13 cellular contexts compared by ENCODE assay signal in the genomic region with DNA sequence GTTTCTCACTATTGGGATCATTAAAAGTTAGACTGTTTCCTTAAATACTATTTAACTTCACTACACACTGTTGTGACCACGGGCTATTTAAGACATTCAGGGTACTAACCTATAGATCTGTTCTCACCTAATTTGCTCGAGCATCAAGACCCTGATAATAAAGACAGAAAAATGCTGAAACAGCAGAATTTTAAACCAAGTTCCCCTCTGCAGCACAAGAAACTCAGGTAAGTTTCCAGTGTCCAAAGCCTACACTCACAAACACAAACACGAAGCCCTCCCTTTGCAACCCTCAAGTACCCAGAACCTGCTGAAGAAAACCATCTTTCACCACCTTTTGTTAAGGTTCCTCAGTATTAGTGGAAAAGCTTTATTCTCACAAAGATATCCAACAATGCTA. TPM values are rescaled to one million over a fixed set of nuclear protein-coding genes. Genes with fewer than 3 reads are reported as not detected.
DNase-seq lines count a peak whose midpoint lies in the region; ATAC-seq, FAIRE-seq and TF ChIP-seq lines count a peak whose summit lies in the region.
"Had no signal": no experiment of that assay in that cellular context is flagged by ENCODE, and none has a peak within 500 bp of the region (broad histone marks: within the 10 kb centered on the region; RNA-seq: fewer than 3 reads in every experiment).

No MANE protein-coding gene starts in this region.

- no peak for FAIRE-seq in endothelial cell of umbilical vein (lab: Jason Lieb, UNC)

- H3K79me2 ChIP-seq in OCI-LY7 (ENCODE audit: insufficient read depth, low read depth, low read length) (peaks cover 96% of the 10 kb centered on the region), endothelial cell of umbilical vein (ENCODE audit: control insufficient read depth, insufficient read depth, low read length) (peaks cover 89% of the 10 kb centered on the region)

- H3K9ac ChIP-seq in endothelial cell of umbilical vein (replicated peaks; ENCODE audit: extremely low read depth, insufficient read depth, low read length): no peak overlapping the region

- no peak for TF ChIP-seq CTCF in OCI-LY7 (conservative IDR thresholded peaks at IDR 0.05; ENCODE audit: low read length)
- TF ChIP-seq CTCF in endothelial cell of umbilical vein (IDR thresholded peaks at IDR 0.05; ENCODE audit: extremely low read depth in 1 of 2, insufficient read depth in 1 of 2, low read depth in 1 of 2, low read length in 2 of 2): no peak
- TF ChIP-seq CTCF in progenitor cell of endocrine pancreas (IDR thresholded peaks at IDR 0.05; ENCODE audit: unreplicated experiment): no peak

- H3K27me3 ChIP-seq in endothelial cell of umbilical vein (ENCODE audit: control insufficient read depth in 2 of 2, insufficient read depth in 2 of 2, low read length in 2 of 2): no peaks in the 10 kb centered on the region
- H3K27me3 ChIP-seq: body of pancreas, uterus had no signal

- TF ChIP-seq POLR2A in endothelial cell of umbilical vein (IDR thresholded peaks at IDR 0.05; ENCODE audit: low read depth, low read length): no peak

- no peak for DNase-seq in OCI-LY7 (ENCODE audit: low spot score)
- no peak for DNase-seq in endothelial cell of umbilical vein (ENCODE audit: low read depth, low spot score)
- no peak for DNase-seq in progenitor cell of endocrine pancreas (ENCODE audit: low spot score, unreplicated experiment)
- no peak for DNase-seq in head of caudate nucleus
- DNase-seq in NCI-H446 treated with DMSO at 0.1 percent for 48 hours (lab: John Stamatoyannopoulos, UW): no peak
- DNase-seq in activated CD8-positive, alpha-beta memory T cell treated with anti-CD3 and anti-CD28 coated beads for 24 hours: no peak
- DNase-seq: body of pancreas, GOT3, NCI-H1048, SHP77 treated with DMSO at 0.1 percent for 48 hours, uterus had no signal

- H3K4me2 ChIP-seq in OCI-LY7 (ENCODE audit: low read length) (peak overlapping the region; percentile 92), endothelial cell of umbilical vein (ENCODE audit: insufficient read depth, low read length) (peak overlapping the region; percentile 97)

- no peaks in the 10 kb centered on the region for H3K9me1 ChIP-seq in endothelial cell of umbilical vein (replicated peaks; ENCODE audit: control insufficient read depth, extremely low read depth, insufficient read depth, low read length)

- intact Hi-C loops in OCI-LY7 (cut with micrococcal nuclease; ENCODE audit: unreplicated experiment) (loop anchor here (5.0 to 10.0 kb wide), 2 partner anchors 107 to 540 kb away; a partner anchor contains a TSS), endothelial cell of umbilical vein (cut with micrococcal nuclease) (loop anchor here (10.0 kb wide), 1 partner anchor 170 kb away; a partner anchor contains a TSS), head of caudate nucleus (cut with DNase I) (loop anchor here (5.0 to 10.0 kb wide), 3 partner anchors 173 to 320 kb away; a partner anchor contains a TSS)

- H3K27ac ChIP-seq in OCI-LY7 (ENCODE audit: low read depth, low read length, poor library complexity, severe bottlenecking) (peak overlapping the region; percentile 95), endothelial cell of umbilical vein (ENCODE audit: insufficient read depth, low read depth, low read length) (no peak overlapping the region)

- H3K36me3 Mint-ChIP-seq in progenitor cell of endocrine pancreas (ENCODE audit: insufficient read depth): peaks cover 5% of the 10 kb centered on the region

- no peaks in the 10 kb centered on the region for H3K9me2 ChIP-seq in OCI-LY7 (ENCODE audit: insufficient read depth, low read length)

- H3K9me3 Mint-ChIP-seq in progenitor cell of endocrine pancreas (ENCODE audit: low read depth): no peaks in the 10 kb centered on the region

- CTCF ChIA-PET in OCI-LY7 (lab: Charles Lee; ENCODE audit: unreplicated experiment): no interaction called here
- CTCF ChIA-PET in endothelial cell of umbilical vein (lab: Charles Lee): interaction anchor here (1.9 to 7.7 kb wide), 3 partner anchors 19 to 310 kb away, joined by 5 to 104 read pairs (median 7); no protein-coding TSS in a partner anchor

- ATAC-seq in HG03045 (IDR thresholded peaks at IDR 0.05; ENCODE audit: unreplicated experiment): no peak
- ATAC-seq: body of pancreas had no signal

- no peaks in the 10 kb centered on the region for H3K27me3 Mint-ChIP-seq in progenitor cell of endocrine pancreas

- H3K36me3 ChIP-seq in OCI-LY7 (ENCODE audit: insufficient read depth, low read length): peaks cover 88% of the 10 kb centered on the region
- H3K36me3 ChIP-seq in endothelial cell of umbilical vein (ENCODE audit: control insufficient read depth in 2 of 2, extremely low read depth in 1 of 2, insufficient read depth in 2 of 2, low read length in 2 of 2): no peaks in the 10 kb centered on the region
- H3K36me3 ChIP-seq: uterus had no signal

- POLR2A ChIA-PET in OCI-LY7 (lab: Charles Lee): interaction anchor here (0.9 to 4.0 kb wide), 5 partner anchors 8 to 22 kb away, joined by 3 to 47 read pairs (median 3); no protein-coding TSS in a partner anchor
- POLR2A ChIA-PET in endothelial cell of umbilical vein (lab: Charles Lee): no interaction called here

- dilution Hi-C loops in endothelial cell of umbilical vein (cut with MboI; ENCODE audit: extremely low pct_ligation_motif_present, low sequenced_read_pairs): no loop called here

- H4K20me1 ChIP-seq in OCI-LY7 (ENCODE audit: insufficient read depth, low read length): peaks cover 72% of the 10 kb centered on the region
- H4K20me1 ChIP-seq in endothelial cell of umbilical vein (replicated peaks; ENCODE audit: control insufficient read depth, extremely low read depth, insufficient read depth, low read length): peaks cover 12% of the 10 kb centered on the region

- peak overlapping the region; percentile 82 for H3K4me3 ChIP-seq in GM08714 (ENCODE audit: low read length)
- peak overlapping the region; percentile 97 for H3K4me3 ChIP-seq in OCI-LY7 (ENCODE audit: low read depth, low read length, poor library complexity, severe bottlenecking)
- H3K4me3 ChIP-seq in endothelial cell of umbilical vein (replicated peaks in 1 of 3; ENCODE audit: insufficient read depth in 1 of 3, low read depth in 1 of 3, low read length in 3 of 3): no peak overlapping the region
- H3K4me3 ChIP-seq: body of pancreas had no signal

- H2AFZ ChIP-seq in OCI-LY7 (ENCODE audit: low read length) (no peak overlapping the region), endothelial cell of umbilical vein (ENCODE audit: low read depth, low read length) (no peak overlapping the region)

- peak overlapping the region; percentile 14 for H3K27ac Mint-ChIP-seq in progenitor cell of endocrine pancreas

- H3K4me1 ChIP-seq in OCI-LY7 (ENCODE audit: insufficient read depth, low read length, poor library complexity, severe bottlenecking) (peaks cover 63% of the 10 kb centered on the region), endothelial cell of umbilical vein (ENCODE audit: control insufficient read depth, extremely low read depth, insufficient read depth, low read length) (peaks cover 59% of the 10 kb centered on the region)
- H3K4me1 ChIP-seq: uterus had no signal

- H3K4me3 Mint-ChIP-seq in progenitor cell of endocrine pancreas (ENCODE audit: low read depth): peak overlapping the region; percentile 87

- peaks cover 64% of the 10 kb centered on the region for H3K4me1 Mint-ChIP-seq in progenitor cell of endocrine pancreas (ENCODE audit: low read depth)

- no TSS peak for BruUV-seq in OCI-LY7 (replicated peaks; lab: Mats Ljungman, UMichigan)
- no TSS peak for BruUV-seq in endothelial cell of umbilical vein (replicated peaks; lab: Mats Ljungman, UMichigan)

- H3K9me3 ChIP-seq in OCI-LY7 (ENCODE audit: low read length): no peaks in the 10 kb centered on the region
- H3K9me3 ChIP-seq in endothelial cell of umbilical vein (replicated peaks; ENCODE audit: control insufficient read depth, insufficient read depth, low read length): no peaks in the 10 kb centered on the region
- H3K9me3 ChIP-seq: body of pancreas, uterus had no signal

TF ChIP-seq in endothelial cell of umbilical vein, 7 proteins besides CTCF, POLR2A, EP300 and RAD21:
- TF ChIP-seq GATA2 (IDR thresholded peaks at IDR 0.05; ENCODE audit: insufficient read depth, insufficient read length, low read depth, low read length) (no peak), FOS (IDR thresholded peaks at IDR 0.05; ENCODE audit: borderline replicate concordance, insufficient read depth, low read length) (no peak), JUN (IDR thresholded peaks at IDR 0.05; ENCODE audit: borderline replicate concordance, insufficient read depth, insufficient read length, low read depth) (no peak), MYC (IDR thresholded peaks at IDR 0.05; ENCODE audit: low read depth, low read length) (no peak)
- TF ChIP-seq, protein P1, sequence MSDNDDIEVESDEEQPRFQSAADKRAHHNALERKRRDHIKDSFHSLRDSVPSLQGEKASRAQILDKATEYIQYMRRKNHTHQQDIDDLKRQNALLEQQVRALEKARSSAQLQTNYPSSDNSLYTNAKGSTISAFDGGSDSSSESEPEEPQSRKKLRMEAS (IDR thresholded peaks at IDR 0.05; ENCODE audit: insufficient read depth, insufficient read length): no peak

RNA-seq across cellular contexts. Expression of a gene that starts 4.0 kb away (rescaled TPM):
- 183 and 204 TPM in 2 replicates for total RNA-seq in OCI-LY7 (2014; rRNA removed; shearing (Covaris generic))
- total RNA-seq in OCI-LY7 (2022) (263 and 274 TPM in 2 replicates), endothelial cell of umbilical vein (109 and 121 TPM in 2 replicates), progenitor cell of endocrine pancreas (106 and 109 TPM in 2 replicates)
- polyA plus RNA-seq in endothelial cell of umbilical vein: 76.2 and 77.2 TPM in 2 replicates
- polyA plus RNA-seq in endothelial cell of umbilical vein (2011; cell fraction: cytosol; rRNA removed): 79.8 and 86.5 TPM in 2 replicates
- polyA plus RNA-seq in endothelial cell of umbilical vein (2011; cell fraction: nucleus; rRNA removed): 182 and 225 TPM in 2 replicates
- 121 and 140 TPM in 2 replicates for polyA plus RNA-seq in endothelial cell of umbilical vein (2012)
- 72.3 and 84.8 TPM in 2 replicates for polyA minus RNA-seq in endothelial cell of umbilical vein
- 55.6 TPM for polyA minus RNA-seq in endothelial cell of umbilical vein (2011; cell fraction: cytosol; rRNA and poly(A)+ RNA removed)
- polyA minus RNA-seq in endothelial cell of umbilical vein (2011; cell fraction: nucleus; rRNA and poly(A)+ RNA removed): 144 and 189 TPM in 2 replicates

RNA-seq across cellular contexts. Expression of a gene that starts 4.2 kb away (rescaled TPM):
- 46.6 and 47.8 TPM in 2 replicates for total RNA-seq in OCI-LY7 (2014; rRNA removed; shearing (Covaris generic))
- total RNA-seq in OCI-LY7 (2022) (75.6 and 80.1 TPM in 2 replicates), endothelial cell of umbilical vein (18.0 and 26.2 TPM in 2 replicates), progenitor cell of endocrine pancreas (20.3 and 24.6 TPM in 2 replicates)
- polyA plus RNA-seq in endothelial cell of umbilical vein: 7.8 and 8.9 TPM in 2 replicates
- polyA plus RNA-seq in endothelial cell of umbilical vein (2011; cell fraction: cytosol; rRNA removed): 11.2 and 11.7 TPM in 2 replicates
- 17.7 and 21.9 TPM in 2 replicates for polyA plus RNA-seq in endothelial cell of umbilical vein (2011; cell fraction: nucleus; rRNA removed)
- 10.4 and 18.0 TPM in 2 replicates for polyA plus RNA-seq in endothelial cell of umbilical vein (2012)
- 10.5 and 14.1 TPM in 2 replicates for polyA minus RNA-seq in endothelial cell of umbilical vein
- polyA minus RNA-seq in endothelial cell of umbilical vein (2011; cell fraction: cytosol; rRNA and poly(A)+ RNA removed): 18.0 TPM
- polyA minus RNA-seq in endothelial cell of umbilical vein (2011; cell fraction: nucleus; rRNA and poly(A)+ RNA removed): 13.2 and 15.8 TPM in 2 replicates

Comparison
In these comparisons a context has a peak if more than half of its experiments do, and no peak if none do; other contexts are left out.
1. H3K4me3 ChIP-seq: peak in GM08714 (single experiment) and OCI-LY7 (single experiment); none in endothelial cell of umbilical vein (0 of 3).